2 cellular contexts compared by ENCODE assay signal in the genomic region with DNA sequence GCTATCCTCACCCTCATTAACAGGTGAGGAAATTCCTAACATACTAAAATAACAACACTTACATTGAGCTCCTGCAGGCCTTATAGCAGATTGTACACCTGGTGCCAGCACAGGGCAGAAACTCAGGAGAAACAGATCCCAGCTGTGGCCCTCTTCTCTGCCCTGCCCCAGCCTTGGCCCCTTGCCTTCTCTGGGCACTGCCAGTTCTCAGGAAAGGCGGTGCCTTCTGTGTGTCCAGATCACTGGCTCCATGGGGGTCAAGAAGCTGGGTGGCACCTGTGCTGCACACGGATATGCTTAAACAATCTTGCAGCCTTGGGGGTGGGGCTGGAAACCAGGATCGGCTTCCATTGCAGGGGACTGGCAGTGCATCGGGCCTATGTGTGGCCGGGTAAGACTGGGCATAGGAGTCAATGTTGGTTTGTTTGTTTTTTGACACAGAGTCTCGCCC.
TF ChIP-seq lines count a peak whose summit lies in the region.

No MANE protein-coding gene starts in this region.

TF ChIP-seq in HepG2, 621 proteins besides CTCF, POLR2A, EP300 and RAD21 (continues in another document):
- TF ChIP-seq FOXA1 (IDR thresholded peaks at IDR 0.05) (no peak), FOXA1 (CRISPR knock-in tag; IDR thresholded peaks at IDR 0.05) (no peak), KMT2A (CRISPR knock-in tag; IDR thresholded peaks at IDR 0.05) (no peak), TEAD2 (CRISPR knock-in tag; IDR thresholded peaks at IDR 0.05) (no peak), ZNF484 (CRISPR knock-in tag; IDR thresholded peaks at IDR 0.05; ENCODE audit: borderline replicate concordance, low read depth) (no peak), MAZ (IDR thresholded peaks at IDR 0.05; ENCODE audit: borderline replicate concordance, low read depth, low read length) (no peak), MAZ (CRISPR knock-in tag; IDR thresholded peaks at IDR 0.05; ENCODE audit: low read depth) (no peak), BORCS8-MEF2B (CRISPR knock-in tag; IDR thresholded peaks at IDR 0.05) (no peak), MED1 (CRISPR knock-in tag; IDR thresholded peaks at IDR 0.05) (no peak), KAT8 (CRISPR knock-in tag; IDR thresholded peaks at IDR 0.05) (no peak)
- TF ChIP-seq, protein P1, sequence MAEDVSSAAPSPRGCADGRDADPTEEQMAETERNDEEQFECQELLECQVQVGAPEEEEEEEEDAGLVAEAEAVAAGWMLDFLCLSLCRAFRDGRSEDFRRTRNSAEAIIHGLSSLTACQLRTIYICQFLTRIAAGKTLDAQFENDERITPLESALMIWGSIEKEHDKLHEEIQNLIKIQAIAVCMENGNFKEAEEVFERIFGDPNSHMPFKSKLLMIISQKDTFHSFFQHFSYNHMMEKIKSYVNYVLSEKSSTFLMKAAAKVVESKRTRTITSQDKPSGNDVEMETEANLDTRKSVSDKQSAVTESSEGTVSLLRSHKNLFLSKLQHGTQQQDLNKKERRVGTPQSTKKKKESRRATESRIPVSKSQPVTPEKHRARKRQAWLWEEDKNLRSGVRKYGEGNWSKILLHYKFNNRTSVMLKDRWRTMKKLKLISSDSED (CRISPR knock-in tag; IDR thresholded peaks at IDR 0.05): no peak
- TF ChIP-seq, protein P2, sequence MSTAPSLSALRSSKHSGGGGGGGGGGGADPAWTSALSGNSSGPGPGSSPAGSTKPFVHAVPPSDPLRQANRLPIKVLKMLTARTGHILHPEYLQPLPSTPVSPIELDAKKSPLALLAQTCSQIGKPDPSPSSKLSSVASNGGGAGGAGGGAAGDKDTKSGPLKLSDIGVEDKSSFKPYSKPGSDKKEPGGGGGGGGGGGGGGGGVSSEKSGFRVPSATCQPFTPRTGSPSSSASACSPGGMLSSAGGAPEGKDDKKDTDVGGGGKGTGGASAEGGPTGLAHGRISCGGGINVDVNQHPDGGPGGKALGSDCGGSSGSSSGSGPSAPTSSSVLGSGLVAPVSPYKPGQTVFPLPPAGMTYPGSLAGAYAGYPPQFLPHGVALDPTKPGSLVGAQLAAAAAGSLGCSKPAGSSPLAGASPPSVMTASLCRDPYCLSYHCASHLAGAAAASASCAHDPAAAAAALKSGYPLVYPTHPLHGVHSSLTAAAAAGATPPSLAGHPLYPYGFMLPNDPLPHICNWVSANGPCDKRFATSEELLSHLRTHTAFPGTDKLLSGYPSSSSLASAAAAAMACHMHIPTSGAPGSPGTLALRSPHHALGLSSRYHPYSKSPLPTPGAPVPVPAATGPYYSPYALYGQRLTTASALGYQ (CRISPR knock-in tag; IDR thresholded peaks at IDR 0.05): no peak
- TF ChIP-seq, protein P3, sequence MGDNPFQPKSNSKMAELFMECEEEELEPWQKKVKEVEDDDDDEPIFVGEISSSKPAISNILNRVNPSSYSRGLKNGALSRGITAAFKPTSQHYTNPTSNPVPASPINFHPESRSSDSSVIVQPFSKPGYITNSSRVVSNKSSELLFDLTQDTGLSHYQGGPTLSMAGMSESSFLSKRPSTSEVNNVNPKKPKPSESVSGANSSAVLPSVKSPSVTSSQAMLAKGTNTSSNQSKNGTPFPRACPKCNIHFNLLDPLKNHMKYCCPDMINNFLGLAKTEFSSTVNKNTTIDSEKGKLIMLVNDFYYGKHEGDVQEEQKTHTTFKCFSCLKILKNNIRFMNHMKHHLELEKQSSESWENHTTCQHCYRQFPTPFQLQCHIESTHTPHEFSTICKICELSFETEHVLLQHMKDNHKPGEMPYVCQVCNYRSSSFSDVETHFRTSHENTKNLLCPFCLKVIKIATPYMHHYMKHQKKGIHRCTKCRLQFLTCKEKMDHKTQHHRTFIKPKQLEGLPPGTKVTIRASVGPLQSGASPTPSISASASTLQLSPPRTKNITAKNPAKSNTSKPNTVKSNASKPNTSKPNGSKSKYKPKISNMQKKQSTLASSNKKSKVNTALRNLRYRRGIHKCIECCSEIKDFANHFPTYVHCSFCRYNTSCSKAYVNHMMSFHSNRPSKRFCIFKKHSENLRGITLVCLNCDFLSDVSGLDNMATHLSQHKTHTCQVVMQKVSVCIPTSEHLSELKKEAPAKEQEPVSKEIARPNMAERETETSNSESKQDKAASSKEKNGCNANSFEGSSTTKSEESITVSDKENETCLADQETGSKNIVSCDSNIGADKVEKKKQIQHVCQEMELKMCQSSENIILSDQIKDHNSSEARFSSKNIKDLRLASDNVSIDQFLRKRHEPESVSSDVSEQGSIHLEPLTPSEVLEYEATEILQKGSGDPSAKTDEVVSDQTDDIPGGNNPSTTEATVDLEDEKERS (CRISPR knock-in tag; IDR thresholded peaks at IDR 0.05): no peak
- TF ChIP-seq, protein P4, sequence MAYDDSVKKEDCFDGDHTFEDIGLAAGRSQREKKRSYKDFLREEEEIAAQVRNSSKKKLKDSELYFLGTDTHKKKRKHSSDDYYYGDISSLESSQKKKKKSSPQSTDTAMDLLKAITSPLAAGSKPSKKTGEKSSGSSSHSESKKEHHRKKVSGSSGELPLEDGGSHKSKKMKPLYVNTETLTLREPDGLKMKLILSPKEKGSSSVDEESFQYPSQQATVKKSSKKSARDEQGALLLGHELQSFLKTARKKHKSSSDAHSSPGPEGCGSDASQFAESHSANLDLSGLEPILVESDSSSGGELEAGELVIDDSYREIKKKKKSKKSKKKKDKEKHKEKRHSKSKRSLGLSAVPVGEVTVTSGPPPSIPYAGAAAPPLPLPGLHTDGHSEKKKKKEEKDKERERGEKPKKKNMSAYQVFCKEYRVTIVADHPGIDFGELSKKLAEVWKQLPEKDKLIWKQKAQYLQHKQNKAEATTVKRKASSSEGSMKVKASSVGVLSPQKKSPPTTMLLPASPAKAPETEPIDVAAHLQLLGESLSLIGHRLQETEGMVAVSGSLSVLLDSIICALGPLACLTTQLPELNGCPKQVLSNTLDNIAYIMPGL (CRISPR knock-in tag; IDR thresholded peaks at IDR 0.05; ENCODE audit: borderline replicate concordance in 1 of 2, low read depth in 1 of 2): no peak
- TF ChIP-seq, protein P5, sequence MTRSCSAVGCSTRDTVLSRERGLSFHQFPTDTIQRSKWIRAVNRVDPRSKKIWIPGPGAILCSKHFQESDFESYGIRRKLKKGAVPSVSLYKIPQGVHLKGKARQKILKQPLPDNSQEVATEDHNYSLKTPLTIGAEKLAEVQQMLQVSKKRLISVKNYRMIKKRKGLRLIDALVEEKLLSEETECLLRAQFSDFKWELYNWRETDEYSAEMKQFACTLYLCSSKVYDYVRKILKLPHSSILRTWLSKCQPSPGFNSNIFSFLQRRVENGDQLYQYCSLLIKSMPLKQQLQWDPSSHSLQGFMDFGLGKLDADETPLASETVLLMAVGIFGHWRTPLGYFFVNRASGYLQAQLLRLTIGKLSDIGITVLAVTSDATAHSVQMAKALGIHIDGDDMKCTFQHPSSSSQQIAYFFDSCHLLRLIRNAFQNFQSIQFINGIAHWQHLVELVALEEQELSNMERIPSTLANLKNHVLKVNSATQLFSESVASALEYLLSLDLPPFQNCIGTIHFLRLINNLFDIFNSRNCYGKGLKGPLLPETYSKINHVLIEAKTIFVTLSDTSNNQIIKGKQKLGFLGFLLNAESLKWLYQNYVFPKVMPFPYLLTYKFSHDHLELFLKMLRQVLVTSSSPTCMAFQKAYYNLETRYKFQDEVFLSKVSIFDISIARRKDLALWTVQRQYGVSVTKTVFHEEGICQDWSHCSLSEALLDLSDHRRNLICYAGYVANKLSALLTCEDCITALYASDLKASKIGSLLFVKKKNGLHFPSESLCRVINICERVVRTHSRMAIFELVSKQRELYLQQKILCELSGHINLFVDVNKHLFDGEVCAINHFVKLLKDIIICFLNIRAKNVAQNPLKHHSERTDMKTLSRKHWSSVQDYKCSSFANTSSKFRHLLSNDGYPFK (CRISPR knock-in tag; IDR thresholded peaks at IDR 0.05; ENCODE audit: borderline replicate concordance): no peak

TF ChIP-seq in GM12891, 5 proteins besides CTCF, POLR2A, EP300 and RAD21:
- TF ChIP-seq POU2F2 (IDR thresholded peaks at IDR 0.05; ENCODE audit: low read depth, low read length) (no peak), TAF1 (IDR thresholded peaks at IDR 0.05; ENCODE audit: low read depth, low read length) (no peak), SPI1 (IDR thresholded peaks at IDR 0.05; ENCODE audit: low read depth, low read length) (no peak), POLR2AphosphoS5 (IDR thresholded peaks at IDR 0.05; ENCODE audit: low read depth, low read length) (no peak), PAX5 (IDR thresholded peaks at IDR 0.05; ENCODE audit: insufficient read depth, low read length, severe bottlenecking) (no peak)
